In the genomic region with DNA sequence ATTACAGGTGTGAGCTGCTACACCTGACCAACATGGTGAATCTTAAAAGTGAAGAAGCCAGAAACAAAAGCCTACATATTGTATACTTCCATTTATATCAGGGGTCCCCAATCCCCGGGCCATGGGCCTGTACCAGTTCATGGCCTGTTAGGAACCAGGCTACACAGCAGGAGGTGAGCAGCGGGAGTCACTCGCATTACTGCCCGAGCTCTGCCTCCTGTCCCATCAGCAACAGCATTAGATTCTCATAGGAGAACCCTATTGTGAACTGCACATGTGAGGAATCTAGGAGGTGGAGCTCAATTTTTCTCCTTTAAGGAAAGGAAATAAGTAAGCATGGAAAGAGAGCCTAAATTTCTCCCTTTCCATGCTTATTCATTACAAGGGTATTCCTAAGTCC, we compare ENCODE assay signal across 34 cellular contexts.
"Had no signal": no experiment of that assay in that cellular context is flagged by ENCODE, and none has a peak within 500 bp of the region (broad histone marks: within the 10 kb centered on the region; RNA-seq: fewer than 3 reads in every experiment).

No MANE protein-coding gene starts in this region.

- H3K4me3 Mint-ChIP-seq: activated B cell treated with CpG ODN at 0.5 μM for 24 hours; activated CD4-positive, alpha-beta memory T cell treated with anti-CD3 and anti-CD28 coated beads for 36 hours; activated CD4-positive, alpha-beta T cell treated with anti-CD3 and anti-CD28 coated beads, Interleukin-2, amount 10 ng/mL, durations not matched to agents 24 days and 14 days; activated CD8-positive, alpha-beta T cell treated with anti-CD3 and anti-CD28 coated beads for 36 hours; activated naive CD4-positive, alpha-beta T cell treated with anti-CD3 and anti-CD28 coated beads, Interleukin-2, amount 10 ng/mL, durations not matched to agents 7 days and 5 days; activated naive CD4-positive, alpha-beta T cell treated with anti-CD3 and anti-CD28 coated beads, Interleukin-2, amount 50 U/mL, for 24 hours; activated naive CD8-positive, alpha-beta T cell; activated naive CD8-positive, alpha-beta T cell treated with anti-CD3 and anti-CD28 coated beads, Interleukin-2, amount 10 ng/mL, durations not matched to agents 7 days and 5 days; activated naive CD8-positive, alpha-beta T cell treated with anti-CD3 and anti-CD28 coated beads, Interleukin-2, amount 50 U/mL, for 24 hours; activated T-cell treated with anti-CD3 and anti-CD28 coated beads, Interleukin-2, amount 50 U/mL, for 24 hours; T-helper 1 cell treated with Interleukin-12 subunit alpha and Interleukin-12 subunit beta and Interleukin-4 antibody, amounts not matched to agents 30 μg/mL and 1 μg/mL, for 36 hours; T-helper 2 cell treated with Interferon-gamma antibody and Interleukin-4, amounts not matched to agents 5 μg/mL and 100 μg/mL, for 36 hours had no signal

- ATAC-seq: activated CD8-positive, alpha-beta T cell treated with anti-CD3 and anti-CD28 coated beads for 36 hours; activated naive CD8-positive, alpha-beta T cell treated with anti-CD3 and anti-CD28 coated beads, Interleukin-2, amount 50 U/mL, for 24 hours; body of pancreas had no signal

- H3K27ac ChIP-seq: ascending aorta, body of pancreas, brain microvascular endothelial cell, breast epithelium, VCaP had no signal

- DNase-seq: activated B cell treated with CpG ODN at 0.5 μM for 24 hours; activated CD4-positive, alpha-beta memory T cell treated with anti-CD3 and anti-CD28 coated beads for 36 hours; activated CD4-positive, alpha-beta T cell treated with anti-CD3 and anti-CD28 coated beads for 4 hours; activated CD4-positive, alpha-beta T cell treated with anti-CD3 and anti-CD28 coated beads, Interleukin-2, amount 10 ng/mL, durations not matched to agents 24 days and 14 days; activated CD4-positive, alpha-beta T cell treated with anti-CD3 and anti-CD28 coated beads, Interleukin-2, amount 50 U/mL, for 1 hour; activated CD4-positive, alpha-beta T cell treated with anti-CD3 and anti-CD28 coated beads, Interleukin-2, amount 50 U/mL, for 4 hours; activated CD4-positive, CD25-positive, alpha-beta regulatory T cell treated with anti-CD3 and anti-CD28 coated beads, Interleukin-2, amount 50 U/mL, for 72 hours; activated CD8-positive, alpha-beta memory T cell treated with anti-CD3 and anti-CD28 coated beads, Interleukin-2, amount 50 U/mL, for 4 hours; activated CD8-positive, alpha-beta T cell treated with anti-CD3 and anti-CD28 coated beads for 36 hours; activated effector memory CD4-positive, alpha-beta T cell treated with Interleukin-2 at 50 U/mL for 16 hours; activated gamma-delta T cell; activated naive CD4-positive, alpha-beta T cell treated with anti-CD3 and anti-CD28 coated beads, Interleukin-2, amount 10 ng/mL, durations not matched to agents 7 days and 5 days; activated naive CD4-positive, alpha-beta T cell treated with Interleukin-2 at 50 U/mL for 16 hours; activated naive CD8-positive, alpha-beta T cell treated with anti-CD3 and anti-CD28 coated beads, Interleukin-2, amount 10 ng/mL, durations not matched to agents 7 days and 5 days; activated naive CD8-positive, alpha-beta T cell treated with anti-CD3 and anti-CD28 coated beads, Interleukin-2, amount 50 U/mL, for 24 hours; activated T-cell treated with anti-CD3 and anti-CD28 coated beads, Interleukin-2, amount 50 U/mL, for 24 hours; activated T-cell treated with anti-CD3 and anti-CD28 coated beads, Interleukin-2, amount 50 U/mL, for 48 hours; amygdala; anterior cingulate cortex; body of pancreas; brain microvascular endothelial cell; central memory CD4-positive, alpha-beta T cell; T-helper 1 cell; T-helper 2 cell; T-helper 9 cell had no signal

- H3K36me3 ChIP-seq: breast epithelium had no signal

- H3K9me3 ChIP-seq: body of pancreas had no signal

- H3K4me1 ChIP-seq: body of pancreas, breast epithelium had no signal

- H3K27me3 ChIP-seq: ascending aorta, body of pancreas, brain microvascular endothelial cell, breast epithelium had no signal

- H3K4me3 ChIP-seq: ascending aorta, body of pancreas, breast epithelium had no signal

- H3K27ac Mint-ChIP-seq: activated B cell treated with CpG ODN at 0.5 μM for 24 hours; activated CD4-positive, alpha-beta memory T cell treated with anti-CD3 and anti-CD28 coated beads for 36 hours; activated CD4-positive, alpha-beta T cell treated with anti-CD3 and anti-CD28 coated beads, Interleukin-2, amount 10 ng/mL, durations not matched to agents 24 days and 14 days; activated CD8-positive, alpha-beta T cell treated with anti-CD3 and anti-CD28 coated beads for 36 hours; activated naive CD4-positive, alpha-beta T cell treated with anti-CD3 and anti-CD28 coated beads, Interleukin-2, amount 10 ng/mL, durations not matched to agents 7 days and 5 days; activated naive CD4-positive, alpha-beta T cell treated with anti-CD3 and anti-CD28 coated beads, Interleukin-2, amount 50 U/mL, for 24 hours; activated naive CD8-positive, alpha-beta T cell; activated naive CD8-positive, alpha-beta T cell treated with anti-CD3 and anti-CD28 coated beads, Interleukin-2, amount 10 ng/mL, durations not matched to agents 7 days and 5 days; activated naive CD8-positive, alpha-beta T cell treated with anti-CD3 and anti-CD28 coated beads, Interleukin-2, amount 50 U/mL, for 24 hours; activated T-cell treated with anti-CD3 and anti-CD28 coated beads, Interleukin-2, amount 50 U/mL, for 24 hours; activated T-helper 2 cell treated with anti-CD3 and anti-CD28 coated beads, Interferon-gamma antibody, Interleukin-2, Interleukin-4, amounts not matched to agents 10 μg/mL and 5 μg/mL and 100 μg/mL, durations not matched to agents 14 hours and 24 hours and 36 hours; T-helper 1 cell treated with Interleukin-12 subunit alpha and Interleukin-12 subunit beta and Interleukin-4 antibody, amounts not matched to agents 30 μg/mL and 1 μg/mL, for 36 hours; T-helper 2 cell treated with Interferon-gamma antibody and Interleukin-4, amounts not matched to agents 5 μg/mL and 100 μg/mL, for 36 hours had no signal

- H3K27me3 Mint-ChIP-seq: activated B cell treated with CpG ODN at 0.5 μM for 24 hours; activated CD4-positive, alpha-beta memory T cell treated with anti-CD3 and anti-CD28 coated beads for 36 hours; activated CD4-positive, alpha-beta T cell treated with anti-CD3 and anti-CD28 coated beads, Interleukin-2, amount 10 ng/mL, durations not matched to agents 24 days and 14 days; activated CD8-positive, alpha-beta T cell treated with anti-CD3 and anti-CD28 coated beads for 36 hours; activated naive CD4-positive, alpha-beta T cell treated with anti-CD3 and anti-CD28 coated beads, Interleukin-2, amount 10 ng/mL, durations not matched to agents 7 days and 5 days; activated naive CD4-positive, alpha-beta T cell treated with anti-CD3 and anti-CD28 coated beads, Interleukin-2, amount 50 U/mL, for 24 hours; activated naive CD8-positive, alpha-beta T cell; activated naive CD8-positive, alpha-beta T cell treated with anti-CD3 and anti-CD28 coated beads, Interleukin-2, amount 10 ng/mL, durations not matched to agents 7 days and 5 days; activated naive CD8-positive, alpha-beta T cell treated with anti-CD3 and anti-CD28 coated beads, Interleukin-2, amount 50 U/mL, for 24 hours; activated T-cell treated with anti-CD3 and anti-CD28 coated beads, Interleukin-2, amount 50 U/mL, for 24 hours had no signal

- FAIRE-seq: TTC549 had no signal
